In genomic region chr16:20942271-20942670, GRCh38 we compare ENCODE assay signal across 26 cellular contexts.
"Had no signal": no experiment of that assay in that cellular context is flagged by ENCODE, and none has a peak within 500 bp of the region (broad histone marks: within the 10 kb centered on the region; RNA-seq: fewer than 3 reads in every experiment).

No MANE protein-coding gene starts in this region.

- FAIRE-seq: TTC549 had no signal

- DNase-seq: activated CD4-positive, alpha-beta memory T cell treated with anti-CD3 and anti-CD28 coated beads for 36 hours; activated CD4-positive, alpha-beta T cell treated with anti-CD3 and anti-CD28 coated beads, Interleukin-2, amount 50 U/mL, for 1 hour; activated gamma-delta T cell; activated naive CD4-positive, alpha-beta T cell treated with Interleukin-2 at 50 U/mL for 16 hours; activated naive CD8-positive, alpha-beta T cell treated with anti-CD3 and anti-CD28 coated beads, Interleukin-2, amount 10 ng/mL, durations not matched to agents 7 days and 5 days; activated T-cell treated with anti-CD3 and anti-CD28 coated beads, Interleukin-2, amount 50 U/mL, for 1 hour; activated T-cell treated with anti-CD3 and anti-CD28 coated beads, Interleukin-2, amount 50 U/mL, for 72 hours; amygdala; NCI-H1105; NCI-H1436; NCI-H1694; NCI-H1930; NCI-H2081 treated with DMSO at 0.1 percent for 48 hours; NCI-H226; NCI-H524 treated with DMSO at 0.1 percent for 48 hours; RPMI8226; SIG-M5; T-helper 1 cell had no signal

- H3K4me1 ChIP-seq: ascending aorta had no signal

- H3K9me3 ChIP-seq: ascending aorta had no signal

- ATAC-seq: activated T-cell treated with anti-CD3 and anti-CD28 coated beads, Interleukin-2, amount 50 U/mL, for 72 hours; Panc1; SK-N-SH treated with all-trans-retinoic acid at 6 μM for 48 hours had no signal

- H3K27ac ChIP-seq: ascending aorta, cardiac muscle cell had no signal

- H3K36me3 Mint-ChIP-seq: activated CD4-positive, alpha-beta memory T cell treated with anti-CD3 and anti-CD28 coated beads for 36 hours; activated naive CD4-positive, alpha-beta T cell treated with anti-CD3 and anti-CD28 coated beads, Interleukin-2, amount 50 U/mL, for 24 hours; activated naive CD8-positive, alpha-beta T cell treated with anti-CD3 and anti-CD28 coated beads, Interleukin-2, amount 10 ng/mL, durations not matched to agents 7 days and 5 days had no signal

- H3K27me3 ChIP-seq: ascending aorta, cardiac muscle cell had no signal

- H3K4me3 Mint-ChIP-seq: activated CD4-positive, alpha-beta memory T cell treated with anti-CD3 and anti-CD28 coated beads for 36 hours; activated naive CD4-positive, alpha-beta T cell treated with anti-CD3 and anti-CD28 coated beads, Interleukin-2, amount 50 U/mL, for 24 hours; activated T-cell treated with anti-CD3 and anti-CD28 coated beads, Interleukin-2, amount 50 U/mL, for 72 hours; central memory CD8-positive, alpha-beta T cell had no signal

- H3K9me3 Mint-ChIP-seq: activated CD4-positive, alpha-beta memory T cell treated with anti-CD3 and anti-CD28 coated beads for 36 hours; activated naive CD4-positive, alpha-beta T cell treated with anti-CD3 and anti-CD28 coated beads, Interleukin-2, amount 50 U/mL, for 24 hours; activated naive CD8-positive, alpha-beta T cell treated with anti-CD3 and anti-CD28 coated beads, Interleukin-2, amount 10 ng/mL, durations not matched to agents 7 days and 5 days; activated T-cell treated with anti-CD3 and anti-CD28 coated beads, Interleukin-2, amount 50 U/mL, for 72 hours; activated T-helper 2 cell treated with anti-CD3 and anti-CD28 coated beads, Interferon-gamma antibody, Interleukin-2, Interleukin-4, amounts not matched to agents 10 μg/mL and 5 μg/mL and 100 μg/mL, durations not matched to agents 14 hours and 24 hours and 36 hours; central memory CD8-positive, alpha-beta T cell had no signal

- H3K27ac Mint-ChIP-seq: activated CD4-positive, alpha-beta memory T cell treated with anti-CD3 and anti-CD28 coated beads for 36 hours; activated naive CD4-positive, alpha-beta T cell treated with anti-CD3 and anti-CD28 coated beads, Interleukin-2, amount 50 U/mL, for 24 hours; activated T-cell treated with anti-CD3 and anti-CD28 coated beads, Interleukin-2, amount 50 U/mL, for 72 hours had no signal

- H3K4me3 ChIP-seq: ascending aorta, cardiac muscle cell had no signal

- H3K36me3 ChIP-seq: ascending aorta, cardiac muscle cell had no signal

- H3K27me3 Mint-ChIP-seq: activated CD4-positive, alpha-beta memory T cell treated with anti-CD3 and anti-CD28 coated beads for 36 hours; activated naive CD4-positive, alpha-beta T cell treated with anti-CD3 and anti-CD28 coated beads, Interleukin-2, amount 50 U/mL, for 24 hours; activated naive CD8-positive, alpha-beta T cell treated with anti-CD3 and anti-CD28 coated beads, Interleukin-2, amount 10 ng/mL, durations not matched to agents 7 days and 5 days; central memory CD8-positive, alpha-beta T cell had no signal
